Comparison of ENCODE assay signal across 1 cellular context in genomic region chr19:4722671-4723464, GRCh38.
TF ChIP-seq lines count a peak whose summit lies in the region.

No MANE protein-coding gene starts in this region.

TF ChIP-seq in IMR-90, 13 proteins besides CTCF, POLR2A, EP300 and RAD21 (continued from another document):
- TF ChIP-seq, protein P1, sequence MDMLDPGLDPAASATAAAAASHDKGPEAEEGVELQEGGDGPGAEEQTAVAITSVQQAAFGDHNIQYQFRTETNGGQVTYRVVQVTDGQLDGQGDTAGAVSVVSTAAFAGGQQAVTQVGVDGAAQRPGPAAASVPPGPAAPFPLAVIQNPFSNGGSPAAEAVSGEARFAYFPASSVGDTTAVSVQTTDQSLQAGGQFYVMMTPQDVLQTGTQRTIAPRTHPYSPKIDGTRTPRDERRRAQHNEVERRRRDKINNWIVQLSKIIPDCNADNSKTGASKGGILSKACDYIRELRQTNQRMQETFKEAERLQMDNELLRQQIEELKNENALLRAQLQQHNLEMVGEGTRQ (IDR thresholded peaks at IDR 0.05; ENCODE audit: low read depth, low read length) = no peak
